In genomic region chr4:70901984-70902576, GRCh38 we compare ENCODE assay signal across 8 cellular contexts. TPM values are rescaled to one million over a fixed set of nuclear protein-coding genes. Genes with fewer than 3 reads are reported as not detected.
DNase-seq lines count a peak whose midpoint lies in the region; ATAC-seq lines count a peak whose summit lies in the region.

Gene MOB1B, plus strand, starts transcription at chr4:70902369. Its CDS starts 168 bp downstream, at chr4:70902537.

- peak within 1 kb of the TSS; percentile 49 to 94 (median 92) for H3K27ac Mint-ChIP-seq in CD4-positive, alpha-beta memory T cell
- peak within 1 kb of the TSS; percentile 90 for H3K27ac Mint-ChIP-seq in memory B cell

- no peaks in the 10 kb centered on the region for H3K9me3 ChIP-seq in CD4-positive, alpha-beta memory T cell (ENCODE audit: control insufficient read depth in 1 of 2, low read length in 2 of 2)
- H3K9me3 ChIP-seq in effector memory CD4-positive, alpha-beta T cell (ENCODE audit: control insufficient read depth, low read length) = no peaks in the 10 kb centered on the region

- H3K27ac ChIP-seq in CD4-positive, alpha-beta memory T cell (ENCODE audit: low read depth, low read length) = peak within 1 kb of the TSS; percentile 71
- peak within 1 kb of the TSS; percentile 66 for H3K27ac ChIP-seq in effector memory CD4-positive, alpha-beta T cell (ENCODE audit: insufficient read depth, low read length, poor library complexity, severe bottlenecking)

- H3K4me3 ChIP-seq in CD4-positive, alpha-beta memory T cell (ENCODE audit: low read length in 2 of 2) = peak within 1 kb of the TSS; percentile 79 to 95
- peak within 1 kb of the TSS; percentile 88 for H3K4me3 ChIP-seq in effector memory CD4-positive, alpha-beta T cell (ENCODE audit: insufficient read depth, low read depth, low read length, poor library complexity, severe bottlenecking)

- H3K36me3 ChIP-seq in CD4-positive, alpha-beta memory T cell (ENCODE audit: insufficient read depth, low read length) = peaks cover 4% of the 10 kb centered on the region
- no peaks in the 10 kb centered on the region for H3K36me3 ChIP-seq in effector memory CD4-positive, alpha-beta T cell (ENCODE audit: control insufficient read depth, insufficient read depth, low read length)

- peaks cover 11 to 14% of the 10 kb centered on the region in 2 donors for H3K36me3 Mint-ChIP-seq in CD4-positive, alpha-beta memory T cell
- H3K36me3 Mint-ChIP-seq in memory B cell = peaks cover 7% of the 10 kb centered on the region

- CTCF ChIA-PET in CD4-positive, alpha-beta memory T cell (lab: Charles Lee; ENCODE audit: partially characterized antibody) = interaction anchor here (0.8 to 1.9 kb wide), 12 partner anchors 10 to 167 kb away, joined by 3 to 23 read pairs (median 4); partner anchors contain the start of genes DCK and GRSF1

- POLR2A ChIA-PET in CD4-positive, alpha-beta memory T cell (lab: Charles Lee; ENCODE audit: partially characterized antibody) = interaction anchor here (0.6 to 2.1 kb wide), 14 partner anchors 9 to 213 kb away, joined by 3 to 30 read pairs (median 4); partner anchors contain the start of genes DCK, GRSF1 and UTP3

- no peaks in the 10 kb centered on the region for H3K27me3 ChIP-seq in CD4-positive, alpha-beta memory T cell (ENCODE audit: insufficient read depth, low read length)
- no peaks in the 10 kb centered on the region for H3K27me3 ChIP-seq in effector memory CD4-positive, alpha-beta T cell (replicated peaks; ENCODE audit: control insufficient read depth, insufficient read depth, low read length, poor library complexity, severe bottlenecking)

- intact Hi-C loops in CD4-positive, alpha-beta memory T cell (cut with micrococcal nuclease) = loop anchor here (1.0 to 2.0 kb wide), 6 partner anchors 63 to 250 kb away; partner anchors contain the start of genes DCK, GRSF1 and UTP3

- H3K4me3 Mint-ChIP-seq in CD4-positive, alpha-beta memory T cell = peak within 1 kb of the TSS; percentile 97 to 99 (median 98)
- H3K4me3 Mint-ChIP-seq in memory B cell = peak within 1 kb of the TSS; percentile 100

- peak; percentile 81 to 88 (median 82) for DNase-seq in CD4-positive, alpha-beta memory T cell
- DNase-seq in NK-92 (lab: John Stamatoyannopoulos, UW; ENCODE audit: unreplicated experiment) = peak; percentile 18
- peak; percentile 91 for DNase-seq in activated CD8-positive, alpha-beta memory T cell treated with anti-CD3 and anti-CD28 coated beads for 24 hours
- DNase-seq in effector memory CD4-positive, alpha-beta T cell = peak; percentile 69 to 78 (median 72)
- DNase-seq in memory B cell (ENCODE audit: low spot score in 2 of 2) = peak; percentile 68 to 69
- DNase-seq in stimulated activated CD8-positive, alpha-beta memory T cell treated with anti-CD3 and anti-CD28 coated beads, Interleukin-12 subunit alpha, Interleukin-12 subunit beta, amount 100 ng/mL, for 24 hours (ENCODE audit: extremely low read depth) = peak; percentile 60

- ATAC-seq in GM19372 (IDR thresholded peaks at IDR 0.05; ENCODE audit: low read depth, unreplicated experiment) (peak; percentile 94), HG03558 (IDR thresholded peaks at IDR 0.05; ENCODE audit: extremely low read depth, unreplicated experiment) (peak; percentile 74), memory B cell (ENCODE audit: low read depth) (peak; percentile 95)

- peaks cover 17 to 41% (median 26%) of the 10 kb centered on the region in 4 donors for H3K4me1 Mint-ChIP-seq in CD4-positive, alpha-beta memory T cell
- peaks cover 18% of the 10 kb centered on the region for H3K4me1 Mint-ChIP-seq in memory B cell

- H3K4me1 ChIP-seq in CD4-positive, alpha-beta memory T cell (ENCODE audit: insufficient read depth, low read length) = peaks cover 17% of the 10 kb centered on the region
- H3K4me1 ChIP-seq in effector memory CD4-positive, alpha-beta T cell (ENCODE audit: control insufficient read depth, insufficient read depth, low read length, poor library complexity, severe bottlenecking) = peaks cover 7% of the 10 kb centered on the region

- H3K9me3 Mint-ChIP-seq in CD4-positive, alpha-beta memory T cell = no peaks in the 10 kb centered on the region
- no peaks in the 10 kb centered on the region for H3K9me3 Mint-ChIP-seq in memory B cell

- peaks cover 0 to 1% of the 10 kb centered on the region in 2 donors for H3K27me3 Mint-ChIP-seq in CD4-positive, alpha-beta memory T cell
- no peaks in the 10 kb centered on the region for H3K27me3 Mint-ChIP-seq in memory B cell

RNA-seq across cellular contexts. Expression of gene MOB1B, which starts in this region (rescaled TPM):
- total RNA-seq in CD4-positive, alpha-beta memory T cell = 10 to 100 TPM; 10.2 to 10.8 TPM
- polyA plus RNA-seq in CD4-positive, alpha-beta memory T cell = 1 to 10 TPM in 1 of 2 donors, under 1 TPM in 1; 0.58 to 1.7 TPM

Comparison
In these comparisons a context has a peak if more than half of its experiments do, and no peak if none do; other contexts are left out.
1. Peak in every context shown above with its lines: DNase-seq, ATAC-seq, H3K4me3 ChIP-seq and H3K27ac ChIP-seq.
2. DNase-seq: peak in every context shown above with its lines; median percentile 91 in activated CD8-positive, alpha-beta memory T cell treated with anti-CD3 and anti-CD28 coated beads for 24 hours; 82 in CD4-positive, alpha-beta memory T cell; 72 in effector memory CD4-positive, alpha-beta T cell; 68 in memory B cell; 60 in stimulated activated CD8-positive, alpha-beta memory T cell treated with anti-CD3 and anti-CD28 coated beads, Interleukin-12 subunit alpha, Interleukin-12 subunit beta, amount 100 ng/mL, for 24 hours; 18 in NK-92.